ENCODE assay signal across 25 cellular contexts in genomic region chr19:1058112-1058511, GRCh38. TPM values are rescaled to one million over a fixed set of nuclear protein-coding genes. Genes with fewer than 3 reads are reported as not detected.
A peak's percentile ranks its signal among the peaks of the same experiment; 100 is the strongest.
DNase-seq lines count a peak whose midpoint lies in the region; ATAC-seq and TF ChIP-seq lines count a peak whose summit lies in the region.
"Had no signal": no experiment of that assay in that cellular context is flagged by ENCODE, and none has a peak within 500 bp of the region (broad histone marks: within the 10 kb centered on the region; RNA-seq: fewer than 3 reads in every experiment).

No MANE protein-coding gene starts in this region.

- no peak for TF ChIP-seq CTCF in HFFc6 (IDR thresholded peaks at IDR 0.05)

- peaks cover 13% of the 10 kb centered on the region for H3K4me1 Mint-ChIP-seq in activated naive CD8-positive, alpha-beta T cell (ENCODE audit: low read depth)
- peaks cover 11% of the 10 kb centered on the region for H3K4me1 Mint-ChIP-seq in activated naive CD8-positive, alpha-beta T cell treated with anti-CD3 and anti-CD28 coated beads, Interleukin-2, amount 50 U/mL, for 24 hours
- H3K4me1 Mint-ChIP-seq in IgD-negative memory B cell (peaks cover 13 to 18% (median 14%) of the 10 kb centered on the region in 3 donors), HFFc6 (ENCODE audit: low read depth) (no peaks in the 10 kb centered on the region)
- H3K4me1 Mint-ChIP-seq in activated naive CD8-positive, alpha-beta T cell treated with anti-CD3 and anti-CD28 coated beads for 36 hours: peaks cover 1% of the 10 kb centered on the region
- H3K4me1 Mint-ChIP-seq in stimulated activated memory B cell treated with anti-CD40 and anti-IgM and Interleukin-4, amounts not matched to agents 10 μg/mL and 1 μg/mL and 100 μg/mL, for 72 hours: peaks cover 34% of the 10 kb centered on the region

- no peak overlapping the region for H3K4me3 Mint-ChIP-seq in activated naive CD8-positive, alpha-beta T cell
- no peak overlapping the region for H3K4me3 Mint-ChIP-seq in activated naive CD8-positive, alpha-beta T cell treated with anti-CD3 and anti-CD28 coated beads, Interleukin-2, amount 50 U/mL, for 24 hours
- no peak overlapping the region for H3K4me3 Mint-ChIP-seq in IgD-negative memory B cell
- no peak overlapping the region for H3K4me3 Mint-ChIP-seq in activated naive CD8-positive, alpha-beta T cell treated with anti-CD3 and anti-CD28 coated beads for 36 hours
- H3K4me3 Mint-ChIP-seq in stimulated activated memory B cell treated with anti-CD40 and anti-IgM and Interleukin-4, amounts not matched to agents 10 μg/mL and 1 μg/mL and 100 μg/mL, for 72 hours: no peak overlapping the region
- H3K4me3 Mint-ChIP-seq in HFFc6: no peak overlapping the region

- H3K9me3 Mint-ChIP-seq in activated naive CD8-positive, alpha-beta T cell (ENCODE audit: low read depth): no peaks in the 10 kb centered on the region
- H3K9me3 Mint-ChIP-seq in activated naive CD8-positive, alpha-beta T cell treated with anti-CD3 and anti-CD28 coated beads, Interleukin-2, amount 50 U/mL, for 24 hours: peaks cover 4% of the 10 kb centered on the region
- H3K9me3 Mint-ChIP-seq in IgD-negative memory B cell (no peaks in the 10 kb centered on the region), HFFc6 (peaks cover 26% of the 10 kb centered on the region; the same call in 1 of the 2 replicates)
- H3K9me3 Mint-ChIP-seq in activated naive CD8-positive, alpha-beta T cell treated with anti-CD3 and anti-CD28 coated beads for 36 hours: peaks cover 19% of the 10 kb centered on the region
- H3K9me3 Mint-ChIP-seq in stimulated activated memory B cell treated with anti-CD40 and anti-IgM and Interleukin-4, amounts not matched to agents 10 μg/mL and 1 μg/mL and 100 μg/mL, for 72 hours: no peaks in the 10 kb centered on the region

- H3K27ac Mint-ChIP-seq in activated naive CD8-positive, alpha-beta T cell: peak overlapping the region; percentile 28
- H3K27ac Mint-ChIP-seq in activated naive CD8-positive, alpha-beta T cell treated with anti-CD3 and anti-CD28 coated beads, Interleukin-2, amount 50 U/mL, for 24 hours: no peak overlapping the region
- peak overlapping the region; percentile 16 to 35 (median 27) for H3K27ac Mint-ChIP-seq in IgD-negative memory B cell
- peak overlapping the region; percentile 10 for H3K27ac Mint-ChIP-seq in activated naive CD8-positive, alpha-beta T cell treated with anti-CD3 and anti-CD28 coated beads for 36 hours
- H3K27ac Mint-ChIP-seq in stimulated activated memory B cell treated with anti-CD40 and anti-IgM and Interleukin-4, amounts not matched to agents 10 μg/mL and 1 μg/mL and 100 μg/mL, for 72 hours: peak overlapping the region; percentile 71
- H3K27ac Mint-ChIP-seq in HFFc6: no peak overlapping the region

- ATAC-seq in activated naive CD8-positive, alpha-beta T cell treated with anti-CD3 and anti-CD28 coated beads, Interleukin-2, amount 50 U/mL, for 24 hours: no peak
- ATAC-seq in stimulated activated memory B cell treated with anti-CD40 and anti-IgM and Interleukin-4, amounts not matched to agents 10 μg/mL and 1 μg/mL and 100 μg/mL, for 72 hours: no peak
- ATAC-seq in HG03342 (IDR thresholded peaks at IDR 0.05; ENCODE audit: unreplicated experiment): no peak
- ATAC-seq: gastroesophageal sphincter, left colon had no signal

- H3K36me3 Mint-ChIP-seq in activated naive CD8-positive, alpha-beta T cell: peaks cover 14% of the 10 kb centered on the region
- peaks cover 15% of the 10 kb centered on the region for H3K36me3 Mint-ChIP-seq in activated naive CD8-positive, alpha-beta T cell treated with anti-CD3 and anti-CD28 coated beads, Interleukin-2, amount 50 U/mL, for 24 hours (ENCODE audit: low read depth)
- H3K36me3 Mint-ChIP-seq in IgD-negative memory B cell (peaks cover 7% of the 10 kb centered on the region), HFFc6 (ENCODE audit: low read depth) (peaks cover 12% of the 10 kb centered on the region; the same call in 1 of the 2 replicates)
- H3K36me3 Mint-ChIP-seq in activated naive CD8-positive, alpha-beta T cell treated with anti-CD3 and anti-CD28 coated beads for 36 hours: peaks cover 47% of the 10 kb centered on the region
- H3K36me3 Mint-ChIP-seq in stimulated activated memory B cell treated with anti-CD40 and anti-IgM and Interleukin-4, amounts not matched to agents 10 μg/mL and 1 μg/mL and 100 μg/mL, for 72 hours: peaks cover 63% of the 10 kb centered on the region

- DNase-seq in activated naive CD8-positive, alpha-beta T cell treated with anti-CD3 and anti-CD28 coated beads, Interleukin-2, amount 50 U/mL, for 24 hours: no peak
- DNase-seq in activated naive CD8-positive, alpha-beta T cell treated with anti-CD3 and anti-CD28 coated beads for 36 hours: no peak
- no peak for DNase-seq in HFFc6
- DNase-seq in effector CD8-positive, alpha-beta T cell (lab: John Stamatoyannopoulos, UW): no peak
- DNase-seq: GOT3; left colon; NCI-H226; NCI-H69; posterior cingulate gyrus; stimulated activated CD4-positive, alpha-beta T cell treated with anti-CD3 and anti-CD28 coated beads, Interleukin-4, amount 100 ng/mL, for 1 hour had no signal

- no peaks in the 10 kb centered on the region for H3K27me3 Mint-ChIP-seq in activated naive CD8-positive, alpha-beta T cell
- no peaks in the 10 kb centered on the region for H3K27me3 Mint-ChIP-seq in activated naive CD8-positive, alpha-beta T cell treated with anti-CD3 and anti-CD28 coated beads, Interleukin-2, amount 50 U/mL, for 24 hours
- H3K27me3 Mint-ChIP-seq in IgD-negative memory B cell (no peaks in the 10 kb centered on the region), HFFc6 (ENCODE audit: insufficient read depth) (peaks cover 3% of the 10 kb centered on the region)
- no peaks in the 10 kb centered on the region for H3K27me3 Mint-ChIP-seq in activated naive CD8-positive, alpha-beta T cell treated with anti-CD3 and anti-CD28 coated beads for 36 hours
- H3K27me3 Mint-ChIP-seq in stimulated activated memory B cell treated with anti-CD40 and anti-IgM and Interleukin-4, amounts not matched to agents 10 μg/mL and 1 μg/mL and 100 μg/mL, for 72 hours: no peaks in the 10 kb centered on the region

RNA-seq across cellular contexts. Expression of gene ARHGAP45, which starts 8.9 kb away (rescaled TPM):
- 391 TPM for polyA plus RNA-seq in IgD-negative memory B cell
- 100 to 1,000 TPM; 113 to 122 TPM for total RNA-seq in activated naive CD8-positive, alpha-beta T cell treated with anti-CD3 and anti-CD28 coated beads for 36 hours
- under 1 TPM; 0.28 to 0.74 (median 0.60) TPM for total RNA-seq in HFFc6 (2021; fragmentation: NEBNext Ultra II Directional; extraction: Animal tissue kit (Norgen Biotek cat#: 25700))

RNA-seq across cellular contexts. Expression of gene ABCA7, which starts 18.2 kb away (rescaled TPM):
- polyA plus RNA-seq in IgD-negative memory B cell: 21.4 TPM
- 10 to 100 TPM in 1 of 2 experiments, 1 to 10 TPM in 1; 9.8 to 11.2 TPM for total RNA-seq in activated naive CD8-positive, alpha-beta T cell treated with anti-CD3 and anti-CD28 coated beads for 36 hours
- total RNA-seq in HFFc6 (2021; fragmentation: NEBNext Ultra II Directional; extraction: Animal tissue kit (Norgen Biotek cat#: 25700)): 1 to 10 TPM; 4.6 to 8.1 (median 6.6) TPM

RNA-seq across cellular contexts. Expression of gene CNN2, which starts 31.7 kb away (rescaled TPM):
- 596 TPM for polyA plus RNA-seq in IgD-negative memory B cell
- total RNA-seq in activated naive CD8-positive, alpha-beta T cell treated with anti-CD3 and anti-CD28 coated beads for 36 hours: 10 to 100 TPM; 76.0 to 80.5 TPM
- total RNA-seq in HFFc6 (2021; fragmentation: NEBNext Ultra II Directional; extraction: Animal tissue kit (Norgen Biotek cat#: 25700)): 100 to 1,000 TPM; 483 to 579 (median 507) TPM

RNA-seq across cellular contexts. Expression of gene RNU6-2, which starts 36.8 kb away (rescaled TPM):
- not detected for polyA plus RNA-seq in IgD-negative memory B cell
- not detected for total RNA-seq in activated naive CD8-positive, alpha-beta T cell treated with anti-CD3 and anti-CD28 coated beads for 36 hours
- total RNA-seq in HFFc6 (2021; fragmentation: NEBNext Ultra II Directional; extraction: Animal tissue kit (Norgen Biotek cat#: 25700)): not detected
- total RNA-seq: dermis microvascular lymphatic vessel endothelial cell; endothelial cell of umbilical vein; fibroblast of lung; gastroesophageal sphincter; hepatocyte; left colon; mammary epithelial cell; SJCRH30; T-helper 2 cell treated with Interferon-gamma antibody and Interleukin-4, amounts not matched to agents 100 ng/mL and 5 ng/mL, for 36 hours; temporal lobe; ureter had no signal
- polyA plus RNA-seq: adipose tissue, endothelial cell of umbilical vein, fibroblast of lung, hepatocyte, mammary epithelial cell had no signal

RNA-seq across cellular contexts. Expression of gene POLR2E, which starts 37.1 kb away (rescaled TPM):
- polyA plus RNA-seq in IgD-negative memory B cell: 237 TPM
- total RNA-seq in activated naive CD8-positive, alpha-beta T cell treated with anti-CD3 and anti-CD28 coated beads for 36 hours: 100 to 1,000 TPM; 290 to 291 TPM
- total RNA-seq in HFFc6 (2021; fragmentation: NEBNext Ultra II Directional; extraction: Animal tissue kit (Norgen Biotek cat#: 25700)): 100 to 1,000 TPM; 224 to 289 (median 250) TPM

Comparison
In these comparisons a context has a peak if more than half of its experiments do, and no peak if none do; other contexts are left out.
1. H3K27ac Mint-ChIP-seq: peak in activated naive CD8-positive, alpha-beta T cell (single experiment), IgD-negative memory B cell (3 of 3), activated naive CD8-positive, alpha-beta T cell treated with anti-CD3 and anti-CD28 coated beads for 36 hours (single experiment) and stimulated activated memory B cell treated with anti-CD40 and anti-IgM and Interleukin-4, amounts not matched to agents 10 μg/mL and 1 μg/mL and 100 μg/mL, for 72 hours (single experiment); none in activated naive CD8-positive, alpha-beta T cell treated with anti-CD3 and anti-CD28 coated beads, Interleukin-2, amount 50 U/mL, for 24 hours (single experiment) and HFFc6 (single experiment).
2. RNA of gene ARHGAP45, which starts 8.9 kb away (total RNA-seq): 113 to 122 TPM in activated naive CD8-positive, alpha-beta T cell treated with anti-CD3 and anti-CD28 coated beads for 36 hours; 0.28 to 0.74 TPM in HFFc6; every median in the first group is over 10 times any median in the second.
3. RNA of gene CNN2, which starts 31.7 kb away (total RNA-seq): 483 to 579 TPM in HFFc6; 76.0 to 80.5 TPM in activated naive CD8-positive, alpha-beta T cell treated with anti-CD3 and anti-CD28 coated beads for 36 hours; every median in the first group is over 4 times any median in the second.